10 cellular contexts compared by ENCODE assay signal in genomic region chr10:102775201-102775972, GRCh38. TPM values are rescaled to one million over a fixed set of nuclear protein-coding genes. Genes with fewer than 3 reads are reported as not detected.
A peak's percentile ranks its signal among the peaks of the same experiment; 100 is the strongest.
DNase-seq lines count a peak whose midpoint lies in the region; ATAC-seq and TF ChIP-seq lines count a peak whose summit lies in the region.
"Had no signal": no experiment of that assay in that cellular context is flagged by ENCODE, and none has a peak within 500 bp of the region (broad histone marks: within the 10 kb centered on the region; RNA-seq: fewer than 3 reads in every experiment).

No MANE protein-coding gene starts in this region.

- H3K9me3 ChIP-seq in right lobe of liver: no peaks in the 10 kb centered on the region

- H3K36me3 ChIP-seq in right lobe of liver: no peaks in the 10 kb centered on the region

- no peaks in the 10 kb centered on the region for H3K27me3 ChIP-seq in right lobe of liver

- TF ChIP-seq CTCF in right lobe of liver (IDR thresholded peaks at IDR 0.05): no peak

- no peak for DNase-seq in Jurkat, Clone E6-1 (ENCODE audit: low read depth, low spot score)
- DNase-seq in central memory CD8-positive, alpha-beta T cell (ENCODE audit: low spot score in 2 of 2): no peak
- peak; percentile 37 to 81 (median 73) for DNase-seq in right lobe of liver
- DNase-seq in stimulated activated naive B cell treated with anti-CD40 and anti-IgM and Interleukin-4, amounts not matched to agents 10 μg/mL and 1 μg/mL and 100 μg/mL, for 72 hours: no peak
- DNase-seq in DMS153 (lab: John Stamatoyannopoulos, UW): no peak
- no peak for DNase-seq in NCI-H1930 (lab: John Stamatoyannopoulos, UW)
- DNase-seq: SIG-M5 had no signal

- H3K4me1 ChIP-seq in right lobe of liver: peaks cover 3 to 87% (median 27%) of the 10 kb centered on the region in 4 donors

- H3K36me3 Mint-ChIP-seq in central memory CD8-positive, alpha-beta T cell (ENCODE audit: insufficient read depth): peaks cover 10% of the 10 kb centered on the region
- peaks cover 14 to 18% of the 10 kb centered on the region in 2 donors for H3K36me3 Mint-ChIP-seq in stimulated activated naive B cell treated with anti-CD40 and anti-IgM and Interleukin-4, amounts not matched to agents 10 μg/mL and 1 μg/mL and 100 μg/mL, for 72 hours

- H3K27me3 Mint-ChIP-seq in central memory CD8-positive, alpha-beta T cell: no peaks in the 10 kb centered on the region
- H3K27me3 Mint-ChIP-seq in stimulated activated naive B cell treated with anti-CD40 and anti-IgM and Interleukin-4, amounts not matched to agents 10 μg/mL and 1 μg/mL and 100 μg/mL, for 72 hours: no peaks in the 10 kb centered on the region

- no peak overlapping the region for H3K4me3 Mint-ChIP-seq in central memory CD8-positive, alpha-beta T cell
- no peak overlapping the region for H3K4me3 Mint-ChIP-seq in stimulated activated naive B cell treated with anti-CD40 and anti-IgM and Interleukin-4, amounts not matched to agents 10 μg/mL and 1 μg/mL and 100 μg/mL, for 72 hours

- intact Hi-C loops in right lobe of liver (cut with DNase I): no loop called here

- peak overlapping the region; percentile 68 for H3K4me3 ChIP-seq in Jurkat, Clone E6-1 (ENCODE audit: low read length)
- peak overlapping the region; percentile 8 to 28 (median 22) for H3K4me3 ChIP-seq in right lobe of liver
- H3K4me3 ChIP-seq: GM12878 had no signal

- 32% methylated on average over 16 of the region's 16 CpGs for WGBS in right lobe of liver (ENCODE audit: insufficient coverage, low coverage, low lambda C conversion rate, missing lambda C conversion rate)

- TF ChIP-seq POLR2A in right lobe of liver (IDR thresholded peaks at IDR 0.05): no peak

- peaks cover 59% of the 10 kb centered on the region for H3K4me1 Mint-ChIP-seq in central memory CD8-positive, alpha-beta T cell
- peaks cover 25 to 71% of the 10 kb centered on the region in 2 donors for H3K4me1 Mint-ChIP-seq in stimulated activated naive B cell treated with anti-CD40 and anti-IgM and Interleukin-4, amounts not matched to agents 10 μg/mL and 1 μg/mL and 100 μg/mL, for 72 hours

- peak overlapping the region; percentile 90 to 94 (median 91) for H3K27ac ChIP-seq in right lobe of liver

- peak overlapping the region; percentile 16 for H3K27ac Mint-ChIP-seq in central memory CD8-positive, alpha-beta T cell (ENCODE audit: low read depth)
- H3K27ac Mint-ChIP-seq in stimulated activated naive B cell treated with anti-CD40 and anti-IgM and Interleukin-4, amounts not matched to agents 10 μg/mL and 1 μg/mL and 100 μg/mL, for 72 hours: peak overlapping the region; percentile 56

- ATAC-seq in central memory CD8-positive, alpha-beta T cell (replicated peaks; ENCODE audit: extremely low read depth, poor library complexity, severe bottlenecking): no peak
- ATAC-seq in right lobe of liver (peak; percentile 47 to 77 (median 71)), GM18868 (IDR thresholded peaks at IDR 0.05; ENCODE audit: unreplicated experiment) (no peak), GM21390 (IDR thresholded peaks at IDR 0.05; ENCODE audit: unreplicated experiment) (no peak)
- ATAC-seq in stimulated activated naive B cell treated with anti-CD40 and anti-IgM and Interleukin-4, amounts not matched to agents 10 μg/mL and 1 μg/mL and 100 μg/mL, for 72 hours (replicated peaks): no peak
- ATAC-seq: GM12878 had no signal

- no peaks in the 10 kb centered on the region for H3K9me3 Mint-ChIP-seq in central memory CD8-positive, alpha-beta T cell
- H3K9me3 Mint-ChIP-seq in stimulated activated naive B cell treated with anti-CD40 and anti-IgM and Interleukin-4, amounts not matched to agents 10 μg/mL and 1 μg/mL and 100 μg/mL, for 72 hours: no peaks in the 10 kb centered on the region

RNA-seq across cellular contexts. Expression of gene WBP1L, which starts 31.6 kb away (rescaled TPM):
- 11.6 TPM for polyA plus RNA-seq in Jurkat, Clone E6-1 (2012; ENCODE audit: insufficient read depth, insufficient read length)
- 10 to 100 TPM; 24.1 to 58.4 (median 32.8) TPM for total RNA-seq in right lobe of liver

Comparison
In these comparisons a context has a peak if more than half of its experiments do, and no peak if none do; other contexts are left out.
1. DNase-seq: peak in right lobe of liver (3 of 3); none in Jurkat, Clone E6-1 (single experiment), central memory CD8-positive, alpha-beta T cell (0 of 2), stimulated activated naive B cell treated with anti-CD40 and anti-IgM and Interleukin-4, amounts not matched to agents 10 μg/mL and 1 μg/mL and 100 μg/mL, for 72 hours (single experiment), DMS153 (single experiment) and NCI-H1930 (0 of 2).
2. ATAC-seq: peak in right lobe of liver (4 of 4); none in central memory CD8-positive, alpha-beta T cell (single experiment), stimulated activated naive B cell treated with anti-CD40 and anti-IgM and Interleukin-4, amounts not matched to agents 10 μg/mL and 1 μg/mL and 100 μg/mL, for 72 hours (0 of 2), GM18868 (single experiment) and GM21390 (single experiment).